In the genomic region with DNA sequence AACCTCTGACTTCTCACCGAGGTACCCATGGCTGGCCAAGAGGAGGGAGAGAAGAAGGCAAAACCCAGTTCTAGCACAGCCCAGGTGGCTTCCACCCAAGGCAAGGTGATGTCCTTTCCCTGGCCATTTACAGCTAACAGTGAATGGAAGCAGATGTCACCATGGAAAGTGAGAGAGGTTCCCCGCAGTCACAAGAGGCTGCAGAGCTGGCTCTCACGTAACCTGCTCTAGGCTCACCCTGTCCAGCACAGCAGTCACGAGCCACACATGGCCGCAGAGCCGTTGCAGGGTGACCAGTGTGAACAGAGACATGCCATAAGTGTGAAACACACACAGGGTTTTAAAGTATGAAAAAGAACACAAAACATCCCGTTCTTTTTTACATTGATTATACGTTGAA, we compare ENCODE assay signal across 11 cellular contexts.
"Had no signal": no experiment of that assay in that cellular context is flagged by ENCODE, and none has a peak within 500 bp of the region (broad histone marks: within the 10 kb centered on the region; RNA-seq: fewer than 3 reads in every experiment).

No MANE protein-coding gene starts in this region.

- H3K4me3 ChIP-seq: coronary artery, SK-N-MC, thyroid gland had no signal

- H3K9me3 ChIP-seq: thyroid gland had no signal

- H3K27me3 ChIP-seq: thyroid gland had no signal

- DNase-seq: activated CD4-positive, alpha-beta memory T cell treated with anti-CD3 and anti-CD28 coated beads, Interleukin-2, amount 10 ng/mL, durations not matched to agents 7 days and 5 days; activated CD4-positive, alpha-beta T cell treated with anti-CD3 and anti-CD28 coated beads for 36 hours; activated naive CD8-positive, alpha-beta T cell treated with anti-CD3 and anti-CD28 coated beads, Interleukin-2, amount 10 ng/mL, durations not matched to agents 7 days and 5 days; effector CD8-positive, alpha-beta T cell; stimulated activated CD4-positive, alpha-beta T cell treated with anti-CD3 and anti-CD28 coated beads, Interleukin-4, amount 100 ng/mL, for 4 hours; stimulated activated naive CD8-positive, alpha-beta T cell treated with anti-CD3 and anti-CD28 coated beads, Interleukin-15, amount 100 ng/mL, for 72 hours; T-helper 1 cell; thyroid gland; WERI-Rb-1 had no signal

- H3K36me3 ChIP-seq: WERI-Rb-1 had no signal

- H3K27ac ChIP-seq: SK-N-MC, WERI-Rb-1 had no signal
